ENCODE assay signal across 26 cellular contexts in the genomic region with DNA sequence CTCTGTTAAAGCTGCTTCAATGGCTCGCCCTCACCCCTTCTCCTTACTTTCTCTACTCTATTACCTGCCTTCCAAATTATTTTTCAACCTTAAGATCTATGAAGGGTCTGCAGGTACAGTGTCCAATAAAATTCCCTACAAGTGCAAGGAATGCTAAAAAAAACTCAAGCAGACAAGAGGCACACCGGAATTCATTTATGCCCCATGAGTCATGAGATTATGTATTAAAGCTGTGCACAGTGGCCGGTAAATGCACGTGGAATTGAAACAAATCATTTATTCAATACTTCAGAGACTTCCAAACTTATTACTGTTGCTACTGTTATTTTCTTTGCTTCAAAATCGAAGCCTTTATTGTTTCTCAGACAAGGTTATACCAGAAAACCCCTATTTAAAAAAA.
DNase-seq lines count a peak whose midpoint lies in the region; ATAC-seq, FAIRE-seq and TF ChIP-seq lines count a peak whose summit lies in the region.
"Had no signal": no experiment of that assay in that cellular context is flagged by ENCODE, and none has a peak within 500 bp of the region (broad histone marks: within the 10 kb centered on the region; RNA-seq: fewer than 3 reads in every experiment).

No MANE protein-coding gene starts in this region.

- DNase-seq in GM23338 (ENCODE audit: low spot score) (no peak), PC-3 (peak; percentile 10), glomerular visceral epithelial cell (ENCODE audit: extremely low spot score) (peak; percentile 7), urothelium cell line (ENCODE audit: low spot score) (peak; percentile 23), DMS53 treated with DMSO at 0.1 percent for 48 hours (lab: John Stamatoyannopoulos, UW; ENCODE audit: unreplicated experiment) (no peak)
- DNase-seq in activated CD8-positive, alpha-beta memory T cell treated with anti-CD3 and anti-CD28 coated beads, Interleukin-2, amount 10 ng/mL, durations not matched to agents 7 days and 5 days = no peak
- DNase-seq: BE2C; CD8-positive, alpha-beta memory T cell; DMS 273 treated with DMSO at 0.1 percent for 48 hours; DMS79 treated with DMSO at 0.1 percent for 48 hours; H9; Karpas-422; NCI-H1092; NCI-H1417 treated with DMSO at 0.1 percent for 48 hours; NCI-H1694 treated with DMSO at 0.1 percent for 48 hours; NCI-H2081; NCI-H226; NCI-H510A treated with DMSO at 0.1 percent for 48 hours; NK-92 treated with Interleukin-12 subunit alpha and Interleukin-12 subunit beta, amount 100 ng/mL, for 24 hours; PC-9; SJCRH30; T-cell had no signal

- no peaks in the 10 kb centered on the region for H3F3A ChIP-seq in GM23338 (replicated peaks; ENCODE audit: low read depth)
- H3F3A ChIP-seq in PC-3 (ENCODE audit: low read length, unreplicated experiment) = no peaks in the 10 kb centered on the region

- peaks cover 3% of the 10 kb centered on the region; the same call in 1 of the 3 replicates for H3K9me3 Mint-ChIP-seq in GM23338
- peaks cover 2% of the 10 kb centered on the region for H3K9me3 Mint-ChIP-seq in activated CD8-positive, alpha-beta memory T cell treated with anti-CD3 and anti-CD28 coated beads, Interleukin-2, amount 10 ng/mL, durations not matched to agents 7 days and 5 days (ENCODE audit: low read depth)
- H3K9me3 Mint-ChIP-seq: CD8-positive, alpha-beta memory T cell; H9 had no signal

- no peaks in the 10 kb centered on the region for H3K27me3 Mint-ChIP-seq in GM23338 (ENCODE audit: insufficient read depth, low read depth, poor library complexity)
- H3K27me3 Mint-ChIP-seq in activated CD8-positive, alpha-beta memory T cell treated with anti-CD3 and anti-CD28 coated beads, Interleukin-2, amount 10 ng/mL, durations not matched to agents 7 days and 5 days = no peaks in the 10 kb centered on the region
- H3K27me3 Mint-ChIP-seq: CD8-positive, alpha-beta memory T cell had no signal

- H3K27ac ChIP-seq in GM23338 (ENCODE audit: low read depth) = no peak overlapping the region
- no peak overlapping the region for H3K27ac ChIP-seq in PC-3 (ENCODE audit: low read length)
- H3K27ac ChIP-seq: HL-60, PC-9, SJCRH30 had no signal

- H3K4me2 ChIP-seq in GM23338 (no peak overlapping the region), PC-3 (ENCODE audit: low read length) (no peak overlapping the region)
- H3K4me2 ChIP-seq: PC-9 had no signal

- H3K79me2 ChIP-seq in GM23338 (replicated peaks; ENCODE audit: insufficient read depth) (no peaks in the 10 kb centered on the region), PC-3 (ENCODE audit: low read length) (no peaks in the 10 kb centered on the region)

- H3K4me1 ChIP-seq in GM23338 (ENCODE audit: insufficient read depth) = peaks cover 12% of the 10 kb centered on the region
- H3K4me1 ChIP-seq in PC-3 (ENCODE audit: insufficient read depth, low read length) = no peaks in the 10 kb centered on the region
- H3K4me1 ChIP-seq: BE2C, SJCRH30 had no signal

- H3K9ac ChIP-seq in PC-3 (ENCODE audit: low read length) = no peak overlapping the region

- BruUV-seq in PC-3 (replicated peaks; lab: Mats Ljungman, UMichigan) = no TSS peak

- H3K4me3 ChIP-seq in GM23338 = no peak overlapping the region
- H3K4me3 ChIP-seq in PC-3 (ENCODE audit: low read length) = no peak overlapping the region
- H3K4me3 ChIP-seq: PC-9, SJCRH30 had no signal

- TF ChIP-seq CTCF in GM23338 (conservative IDR thresholded peaks at IDR 0.05; ENCODE audit: low read depth in 2 of 2) = no peak
- no peak for TF ChIP-seq CTCF in PC-3 (conservative IDR thresholded peaks at IDR 0.05; ENCODE audit: low read depth, low read length)

- peak overlapping the region; percentile 1; the same call in 1 of the 2 replicates for H3K27ac Mint-ChIP-seq in GM23338
- no peak overlapping the region for H3K27ac Mint-ChIP-seq in activated CD8-positive, alpha-beta memory T cell treated with anti-CD3 and anti-CD28 coated beads, Interleukin-2, amount 10 ng/mL, durations not matched to agents 7 days and 5 days
- H3K27ac Mint-ChIP-seq: CD14-positive monocyte, H9, T-cell had no signal

- H2AFZ ChIP-seq in GM23338 = no peak overlapping the region
- no peak overlapping the region for H2AFZ ChIP-seq in PC-3 (ENCODE audit: low read length)
- H2AFZ ChIP-seq: PC-9 had no signal

- H3K27me3 ChIP-seq in GM23338 (ENCODE audit: insufficient read depth) = no peaks in the 10 kb centered on the region
- no peaks in the 10 kb centered on the region for H3K27me3 ChIP-seq in PC-3 (ENCODE audit: low read length)
- H3K27me3 ChIP-seq: SJCRH30 had no signal

- ATAC-seq in GM23338 = no peak
- ATAC-seq in PC-3 = no peak
- ATAC-seq in HG02885 (IDR thresholded peaks at IDR 0.05; ENCODE audit: poor library complexity, unreplicated experiment) = no peak
- ATAC-seq in activated CD8-positive, alpha-beta memory T cell treated with anti-CD3 and anti-CD28 coated beads, Interleukin-2, amount 10 ng/mL, durations not matched to agents 7 days and 5 days = no peak
- ATAC-seq: Right ventricle myocardium inferior, T-cell had no signal

- CTCF ChIA-PET in PC-3 (lab: Charles Lee) = no interaction called here
- CTCF ChIA-PET in activated CD8-positive, alpha-beta memory T cell treated with anti-CD3 and anti-CD28 coated beads, Interleukin-2, amount 10 ng/mL, durations not matched to agents 7 days and 5 days (lab: Charles Lee) = no interaction called here

- no peak for FAIRE-seq in urothelium cell line (lab: Jason Lieb, UNC)

- intact Hi-C loops in PC-3 (cut with micrococcal nuclease) = no loop called here

- H3K36me3 Mint-ChIP-seq in GM23338 (ENCODE audit: low read depth) = 0 out of 3 replicates have a peak, but pooled peaks cover 2% of the 10 kb centered on the region
- peaks cover 2% of the 10 kb centered on the region for H3K36me3 Mint-ChIP-seq in activated CD8-positive, alpha-beta memory T cell treated with anti-CD3 and anti-CD28 coated beads, Interleukin-2, amount 10 ng/mL, durations not matched to agents 7 days and 5 days
- H3K36me3 Mint-ChIP-seq: CD14-positive monocyte had no signal

- H3K9me2 ChIP-seq in GM23338 (ENCODE audit: insufficient read depth) (no peaks in the 10 kb centered on the region), PC-3 (replicated peaks; ENCODE audit: low read length) (no peaks in the 10 kb centered on the region)

- H4K20me1 ChIP-seq in GM23338 (replicated peaks; ENCODE audit: insufficient read depth) = no peaks in the 10 kb centered on the region
- H4K20me1 ChIP-seq in PC-3 (ENCODE audit: low read length) = no peaks in the 10 kb centered on the region

- no peak overlapping the region for H3K4me3 Mint-ChIP-seq in GM23338
- no peak overlapping the region for H3K4me3 Mint-ChIP-seq in activated CD8-positive, alpha-beta memory T cell treated with anti-CD3 and anti-CD28 coated beads, Interleukin-2, amount 10 ng/mL, durations not matched to agents 7 days and 5 days
- H3K4me3 Mint-ChIP-seq: CD8-positive, alpha-beta memory T cell; H9; T-cell had no signal

- H3K36me3 ChIP-seq in GM23338 (ENCODE audit: insufficient read depth) (no peaks in the 10 kb centered on the region), PC-3 (ENCODE audit: low read depth, low read length) (no peaks in the 10 kb centered on the region)
- H3K36me3 ChIP-seq: BE2C, SJCRH30 had no signal

- POLR2A ChIA-PET in PC-3 (lab: Charles Lee; ENCODE audit: unreplicated experiment) = no interaction called here

- no peaks in the 10 kb centered on the region for H3K9me3 ChIP-seq in PC-3 (ENCODE audit: low read length)
- H3K9me3 ChIP-seq: BE2C, SJCRH30 had no signal

- peaks cover 17% of the 10 kb centered on the region; the same call in 2 of the 3 replicates for H3K4me1 Mint-ChIP-seq in GM23338
- H3K4me1 Mint-ChIP-seq in activated CD8-positive, alpha-beta memory T cell treated with anti-CD3 and anti-CD28 coated beads, Interleukin-2, amount 10 ng/mL, durations not matched to agents 7 days and 5 days = no peaks in the 10 kb centered on the region

TF ChIP-seq in GM23338, 12 proteins besides CTCF, POLR2A, EP300 and RAD21 (continues in another document):
- no peak for TF ChIP-seq STAT1 (IDR thresholded peaks at IDR 0.05; ENCODE audit: unreplicated experiment)
- TF ChIP-seq, protein P1, sequence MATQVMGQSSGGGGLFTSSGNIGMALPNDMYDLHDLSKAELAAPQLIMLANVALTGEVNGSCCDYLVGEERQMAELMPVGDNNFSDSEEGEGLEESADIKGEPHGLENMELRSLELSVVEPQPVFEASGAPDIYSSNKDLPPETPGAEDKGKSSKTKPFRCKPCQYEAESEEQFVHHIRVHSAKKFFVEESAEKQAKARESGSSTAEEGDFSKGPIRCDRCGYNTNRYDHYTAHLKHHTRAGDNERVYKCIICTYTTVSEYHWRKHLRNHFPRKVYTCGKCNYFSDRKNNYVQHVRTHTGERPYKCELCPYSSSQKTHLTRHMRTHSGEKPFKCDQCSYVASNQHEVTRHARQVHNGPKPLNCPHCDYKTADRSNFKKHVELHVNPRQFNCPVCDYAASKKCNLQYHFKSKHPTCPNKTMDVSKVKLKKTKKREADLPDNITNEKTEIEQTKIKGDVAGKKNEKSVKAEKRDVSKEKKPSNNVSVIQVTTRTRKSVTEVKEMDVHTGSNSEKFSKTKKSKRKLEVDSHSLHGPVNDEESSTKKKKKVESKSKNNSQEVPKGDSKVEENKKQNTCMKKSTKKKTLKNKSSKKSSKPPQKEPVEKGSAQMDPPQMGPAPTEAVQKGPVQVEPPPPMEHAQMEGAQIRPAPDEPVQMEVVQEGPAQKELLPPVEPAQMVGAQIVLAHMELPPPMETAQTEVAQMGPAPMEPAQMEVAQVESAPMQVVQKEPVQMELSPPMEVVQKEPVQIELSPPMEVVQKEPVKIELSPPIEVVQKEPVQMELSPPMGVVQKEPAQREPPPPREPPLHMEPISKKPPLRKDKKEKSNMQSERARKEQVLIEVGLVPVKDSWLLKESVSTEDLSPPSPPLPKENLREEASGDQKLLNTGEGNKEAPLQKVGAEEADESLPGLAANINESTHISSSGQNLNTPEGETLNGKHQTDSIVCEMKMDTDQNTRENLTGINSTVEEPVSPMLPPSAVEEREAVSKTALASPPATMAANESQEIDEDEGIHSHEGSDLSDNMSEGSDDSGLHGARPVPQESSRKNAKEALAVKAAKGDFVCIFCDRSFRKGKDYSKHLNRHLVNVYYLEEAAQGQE (IDR thresholded peaks at IDR 0.05; ENCODE audit: unreplicated experiment) = no peak
- no peak for TF ChIP-seq POLR2AphosphoS5 (IDR thresholded peaks at IDR 0.05; ENCODE audit: low read depth)
- no peak for TF ChIP-seq EZH2 (IDR thresholded peaks at IDR 0.05; ENCODE audit: low read depth, unreplicated experiment)

Comparison
In these comparisons a context has a peak if more than half of its experiments do, and no peak if none do; other contexts are left out.
1. DNase-seq: peak in PC-3 (single experiment), glomerular visceral epithelial cell (single experiment) and urothelium cell line (single experiment); none in GM23338 (single experiment), DMS53 treated with DMSO at 0.1 percent for 48 hours (single experiment) and activated CD8-positive, alpha-beta memory T cell treated with anti-CD3 and anti-CD28 coated beads, Interleukin-2, amount 10 ng/mL, durations not matched to agents 7 days and 5 days (single experiment).